In the genomic region with DNA sequence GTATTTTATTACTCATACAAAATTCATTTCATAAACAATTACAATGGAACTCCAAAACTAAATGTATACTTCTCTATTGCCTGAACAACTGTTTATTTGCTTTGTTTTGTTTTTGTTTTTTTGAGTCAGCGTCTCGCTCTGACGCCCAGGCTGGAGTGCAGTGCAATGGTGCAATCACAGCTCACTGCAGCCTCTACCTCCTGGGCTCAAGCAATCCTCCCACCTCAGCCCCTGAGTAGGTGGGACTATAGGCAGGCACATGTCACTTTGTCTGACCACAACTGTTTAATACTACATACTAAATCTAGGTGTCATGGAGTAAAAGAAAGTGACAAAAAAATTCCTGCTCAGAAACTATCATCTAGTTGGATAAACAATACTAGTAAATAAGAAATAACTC, we compare ENCODE assay signal across 22 cellular contexts. TPM values are rescaled to one million over a fixed set of nuclear protein-coding genes. Genes with fewer than 3 reads are reported as not detected.
DNase-seq lines count a peak whose midpoint lies in the region; ATAC-seq and TF ChIP-seq lines count a peak whose summit lies in the region.
"Had no signal": no experiment of that assay in that cellular context is flagged by ENCODE, and none has a peak within 500 bp of the region (broad histone marks: within the 10 kb centered on the region; RNA-seq: fewer than 3 reads in every experiment).

No MANE protein-coding gene starts in this region.

- no peaks in the 10 kb centered on the region for H3F3A ChIP-seq in GM23338 (replicated peaks; ENCODE audit: low read depth)

- H3K4me1 ChIP-seq in GM23338 (ENCODE audit: insufficient read depth): peaks cover 43% of the 10 kb centered on the region
- H3K4me1 ChIP-seq: BE2C, SJCRH30 had no signal

- H3K4me2 ChIP-seq in GM23338: no peak overlapping the region

- peaks cover 5% of the 10 kb centered on the region for H3K27me3 Mint-ChIP-seq in GM23338 (ENCODE audit: insufficient read depth, low read depth, poor library complexity)
- H3K27me3 Mint-ChIP-seq: type B pancreatic cell had no signal

- no peak overlapping the region for H3K4me3 ChIP-seq in GM23338
- H3K4me3 ChIP-seq: psoas muscle, SJCRH30 had no signal

- H3K36me3 ChIP-seq in GM23338 (ENCODE audit: insufficient read depth): no peaks in the 10 kb centered on the region
- H3K36me3 ChIP-seq: BE2C had no signal

- no peak overlapping the region for H2AFZ ChIP-seq in GM23338

- H3K27ac ChIP-seq in GM23338 (ENCODE audit: low read depth): no peak overlapping the region
- H3K27ac ChIP-seq: 22Rv1, psoas muscle, SJCRH30 had no signal

- CTCF ChIA-PET in HEK293T (lab: Yijun Ruan, JAX): no interaction called here

- peak overlapping the region; percentile 53; the same call in 1 of the 2 replicates for H3K27ac Mint-ChIP-seq in GM23338
- H3K27ac Mint-ChIP-seq: mesothelial cell of epicardium, type B pancreatic cell had no signal

- peaks cover 61% of the 10 kb centered on the region for H3K4me1 Mint-ChIP-seq in GM23338
- H3K4me1 Mint-ChIP-seq: mesothelial cell of epicardium, neural crest cell had no signal

- H3K27me3 ChIP-seq in GM23338 (ENCODE audit: insufficient read depth): no peaks in the 10 kb centered on the region
- H3K27me3 ChIP-seq: BE2C, SJCRH30 had no signal

- TF ChIP-seq CTCF in GM23338 (conservative IDR thresholded peaks at IDR 0.05; ENCODE audit: low read depth in 2 of 2): no peak

- H3K79me2 ChIP-seq in GM23338 (replicated peaks; ENCODE audit: insufficient read depth): peaks cover 67% of the 10 kb centered on the region

- no peaks in the 10 kb centered on the region for H3K9me2 ChIP-seq in GM23338 (ENCODE audit: insufficient read depth)

- H3K36me3 Mint-ChIP-seq in GM23338 (ENCODE audit: low read depth): peaks cover 12% of the 10 kb centered on the region

- H4K20me1 ChIP-seq in GM23338 (replicated peaks; ENCODE audit: insufficient read depth): no peaks in the 10 kb centered on the region; the same call in 1 of the 2 replicates

- POLR2A ChIA-PET in HEK293T (lab: Yijun Ruan, JAX): no interaction called here

- DNase-seq in DMS53 (lab: John Stamatoyannopoulos, UW) (peak; percentile 27), DMS53 treated with DMSO at 0.1 percent for 48 hours (lab: John Stamatoyannopoulos, UW; ENCODE audit: unreplicated experiment) (no peak), GM23338 (ENCODE audit: low spot score) (no peak), NCI-H69 (lab: John Stamatoyannopoulos, UW) (peak; percentile 60), renal cortical epithelial cell (ENCODE audit: low read depth) (peak; percentile 31), RKO (ENCODE audit: low spot score) (no peak), HEK293T (ENCODE audit: extremely low spot score) (no peak), NCI-H82 (lab: John Stamatoyannopoulos, UW) (no peak)
- DNase-seq: activated CD4-positive, alpha-beta T cell treated with anti-CD3 and anti-CD28 coated beads for 4 hours; activated CD8-positive, alpha-beta memory T cell treated with anti-CD3 and anti-CD28 coated beads, Interleukin-2, amount 50 U/mL, for 48 hours; activated naive CD4-positive, alpha-beta T cell treated with Interleukin-2 at 50 U/mL for 16 hours; BE2C; hypothalamus; kidney glomerular epithelial cell; NCI-H1694; NCI-H446; psoas muscle; SJCRH30 had no signal

- H3K4me3 Mint-ChIP-seq in GM23338: no peak overlapping the region
- H3K4me3 Mint-ChIP-seq: mesothelial cell of epicardium, neural crest cell, type B pancreatic cell had no signal

- ATAC-seq in GM23338: no peak
- ATAC-seq: psoas muscle had no signal

- no peaks in the 10 kb centered on the region for H3K9me3 Mint-ChIP-seq in GM23338
- H3K9me3 Mint-ChIP-seq: mesothelial cell of epicardium, neural crest cell, type B pancreatic cell had no signal

TF ChIP-seq in GM23338, 12 proteins besides CTCF, POLR2A, EP300 and RAD21 (continues in another document):
- no peak for TF ChIP-seq EZH2 (IDR thresholded peaks at IDR 0.05; ENCODE audit: low read depth, unreplicated experiment)

TF ChIP-seq in HEK293T, 16 proteins besides CTCF, POLR2A, EP300 and RAD21:
- no peak for TF ChIP-seq SP1 (IDR thresholded peaks at IDR 0.05)
- no peak for TF ChIP-seq ARNT (IDR thresholded peaks at IDR 0.05)
- no peak for TF ChIP-seq HDGF (IDR thresholded peaks at IDR 0.05; ENCODE audit: borderline replicate concordance)
- TF ChIP-seq TARDBP (IDR thresholded peaks at IDR 0.05): no peak
- TF ChIP-seq FOXK2 (IDR thresholded peaks at IDR 0.05): no peak
- no peak for TF ChIP-seq NFRKB (IDR thresholded peaks at IDR 0.05)
- TF ChIP-seq FOXM1 (IDR thresholded peaks at IDR 0.05; ENCODE audit: borderline replicate concordance): no peak
- no peak for TF ChIP-seq CTBP1 (IDR thresholded peaks at IDR 0.05; ENCODE audit: borderline replicate concordance)
- TF ChIP-seq, protein P1, sequence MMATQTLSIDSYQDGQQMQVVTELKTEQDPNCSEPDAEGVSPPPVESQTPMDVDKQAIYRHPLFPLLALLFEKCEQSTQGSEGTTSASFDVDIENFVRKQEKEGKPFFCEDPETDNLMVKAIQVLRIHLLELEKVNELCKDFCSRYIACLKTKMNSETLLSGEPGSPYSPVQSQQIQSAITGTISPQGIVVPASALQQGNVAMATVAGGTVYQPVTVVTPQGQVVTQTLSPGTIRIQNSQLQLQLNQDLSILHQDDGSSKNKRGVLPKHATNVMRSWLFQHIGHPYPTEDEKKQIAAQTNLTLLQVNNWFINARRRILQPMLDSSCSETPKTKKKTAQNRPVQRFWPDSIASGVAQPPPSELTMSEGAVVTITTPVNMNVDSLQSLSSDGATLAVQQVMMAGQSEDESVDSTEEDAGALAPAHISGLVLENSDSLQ (IDR thresholded peaks at IDR 0.05): no peak
- no peak for TF ChIP-seq FOXA1 (IDR thresholded peaks at IDR 0.05)

RNA-seq across cellular contexts. Expression of a gene that starts 49.3 kb away (rescaled TPM):
- total RNA-seq in GM23338 (2014; rRNA removed; shearing (Covaris generic)): 41.6 and 44.6 TPM in 2 replicates
- 15.7 and 19.4 TPM in 2 replicates for polyA plus RNA-seq in GM23338 (2016; fragmentation: Nextera tagmentation; extraction: Ambion mirVana)
- total RNA-seq in renal cortical epithelial cell: 41.8 and 47.0 TPM in 2 replicates

Comparison
In these comparisons a context has a peak if more than half of its experiments do, and no peak if none do; other contexts are left out.
1. DNase-seq: peak in DMS53 (single experiment), NCI-H69 (single experiment) and renal cortical epithelial cell (single experiment); none in DMS53 treated with DMSO at 0.1 percent for 48 hours (single experiment), GM23338 (single experiment), RKO (single experiment), HEK293T (single experiment) and NCI-H82 (single experiment).